In the genomic region with DNA sequence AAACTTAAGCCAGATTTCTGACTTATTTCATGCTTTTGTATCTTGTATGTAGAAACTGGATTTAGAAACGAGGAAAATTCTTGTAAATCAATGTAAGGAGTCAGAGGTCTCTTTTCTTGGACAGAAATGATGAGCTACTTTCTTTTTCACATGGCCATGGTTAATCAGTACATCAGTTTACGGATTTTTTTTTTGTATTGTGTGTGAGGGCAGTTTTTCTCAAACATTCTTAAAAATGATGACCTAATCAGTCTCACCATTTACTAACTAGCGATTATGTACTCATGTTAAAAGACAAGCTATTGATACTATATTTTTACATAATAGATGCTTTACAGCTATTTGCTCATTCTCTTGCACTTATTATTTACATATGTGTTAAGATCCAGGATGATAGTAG, we compare ENCODE assay signal across 24 cellular contexts.
"Had no signal": no experiment of that assay in that cellular context is flagged by ENCODE, and none has a peak within 500 bp of the region (broad histone marks: within the 10 kb centered on the region; RNA-seq: fewer than 3 reads in every experiment).

No MANE protein-coding gene starts in this region.

- H3K36me3 ChIP-seq: gastrocnemius medialis, heart left ventricle, neutrophil, right atrium auricular region, sigmoid colon, stomach, tibial artery, upper lobe of left lung had no signal

- DNase-seq: cortex of kidney; effector memory CD8-positive, alpha-beta T cell; foreskin fibroblast; gastrocnemius medialis; heart left ventricle; kidney; natural killer cell; sigmoid colon; stimulated activated CD4-positive, alpha-beta T cell treated with anti-CD3 and anti-CD28 coated beads, Interleukin-2, amount 100 ng/mL, for 24 hours; stimulated activated CD4-positive, alpha-beta T cell treated with anti-CD3 and anti-CD28 coated beads, Interleukin-4, amount 100 ng/mL, for 24 hours; stimulated activated naive CD4-positive, alpha-beta T cell treated with Interleukin-2 at 50 U/mL for 16 hours; stomach; testis; tibial artery; upper lobe of left lung had no signal

- H3K4me1 ChIP-seq: gastrocnemius medialis, heart left ventricle, parathyroid adenoma, right atrium auricular region, sigmoid colon, stomach, testis, tibial artery, upper lobe of left lung had no signal

- FAIRE-seq: endometrium, kidney, urothelium cell line had no signal

- ATAC-seq: effector memory CD8-positive, alpha-beta T cell; gastrocnemius medialis; heart left ventricle; left lobe of liver; natural killer cell; stimulated activated effector memory CD8-positive, alpha-beta T cell treated with anti-CD3 and anti-CD28 coated beads, Interleukin-12 subunit alpha, Interleukin-12 subunit beta, amount 100 ng/mL, for 72 hours had no signal

- H2AFZ ChIP-seq: hepatocyte, parathyroid adenoma had no signal

- H3K27me3 ChIP-seq: gastrocnemius medialis, heart left ventricle, hepatocyte, neutrophil, right atrium auricular region, sigmoid colon, stomach, testis, tibial artery, upper lobe of left lung had no signal

- H3K4me3 ChIP-seq: gastrocnemius medialis, heart left ventricle, hepatocyte, lung, right atrium auricular region, sigmoid colon, stomach, testis, tibial artery, upper lobe of left lung had no signal

- H3K27ac ChIP-seq: gastrocnemius medialis, heart left ventricle, hepatocyte, neutrophil, parathyroid adenoma, right atrium auricular region, sigmoid colon, stomach, testis, tibial artery, upper lobe of left lung had no signal

- H3K79me2 ChIP-seq: hepatocyte, parathyroid adenoma had no signal

- H3K9me3 ChIP-seq: gastrocnemius medialis, heart left ventricle, neutrophil, right atrium auricular region, sigmoid colon, stomach, testis, tibial artery, upper lobe of left lung had no signal

- H3K9ac ChIP-seq: parathyroid adenoma had no signal

- H3K4me2 ChIP-seq: hepatocyte had no signal
